ENCODE assay signal across 28 cellular contexts in the genomic region with DNA sequence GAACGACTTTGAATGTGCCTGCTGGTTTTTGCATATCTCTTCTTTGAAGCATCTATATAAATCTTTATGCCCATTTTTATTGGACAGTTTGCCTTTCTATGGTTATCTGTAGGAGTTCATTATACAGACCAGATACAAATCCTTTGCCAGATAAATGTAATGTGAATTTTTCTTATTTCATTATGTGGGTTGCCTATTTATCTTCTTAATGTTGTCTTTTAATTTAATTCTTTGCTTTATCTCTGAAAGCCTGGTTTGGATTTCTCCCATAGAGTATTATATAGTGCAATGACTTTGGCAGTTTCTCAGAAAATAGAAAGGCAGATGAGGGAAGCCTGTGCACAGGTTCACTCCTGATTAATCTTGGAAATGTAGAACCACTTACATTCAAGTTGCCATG.
"Had no signal": no experiment of that assay in that cellular context is flagged by ENCODE, and none has a peak within 500 bp of the region (broad histone marks: within the 10 kb centered on the region; RNA-seq: fewer than 3 reads in every experiment).

No MANE protein-coding gene starts in this region.

- H3K36me3 ChIP-seq: ovary, right lobe of liver, sigmoid colon, stomach, thoracic aorta, thyroid gland, tibial nerve, upper lobe of left lung, vagina had no signal

- H3K4me3 ChIP-seq: ovary, psoas muscle, right lobe of liver, sigmoid colon, stomach, thoracic aorta, thyroid gland, tibial nerve, upper lobe of left lung, vagina had no signal

- H3K36me3 Mint-ChIP-seq: naive thymus-derived CD8-positive, alpha-beta T cell; natural killer cell treated with Interleukin-12 subunit alpha and Interleukin-12 subunit beta and Interleukin-15 and Interleukin-18, amount 100 ng/mL, for 72 hours; stimulated activated effector memory CD8-positive, alpha-beta T cell treated with anti-CD3 and anti-CD28 coated beads, Interleukin-12 subunit alpha, Interleukin-12 subunit beta, amount 100 ng/mL, for 72 hours; stimulated activated naive B cell treated with anti-CD40 and anti-IgM and Interleukin-4, amounts not matched to agents 10 μg/mL and 1 μg/mL and 100 μg/mL, for 72 hours had no signal

- H3K9me3 ChIP-seq: ovary, psoas muscle, right lobe of liver, sigmoid colon, thoracic aorta, thyroid gland, tibial nerve, upper lobe of left lung, vagina had no signal

- H3K9ac ChIP-seq: parathyroid adenoma had no signal

- H3K4me1 Mint-ChIP-seq: naive thymus-derived CD8-positive, alpha-beta T cell; stimulated activated effector memory CD8-positive, alpha-beta T cell treated with anti-CD3 and anti-CD28 coated beads, Interleukin-12 subunit alpha, Interleukin-12 subunit beta, amount 100 ng/mL, for 72 hours; stimulated activated naive B cell treated with anti-CD40 and anti-IgM and Interleukin-4, amounts not matched to agents 10 μg/mL and 1 μg/mL and 100 μg/mL, for 72 hours had no signal

- H3K9me3 Mint-ChIP-seq: nephron progenitor cell; neural crest cell; stimulated activated naive B cell treated with anti-CD40 and anti-IgM and Interleukin-4, amounts not matched to agents 10 μg/mL and 1 μg/mL and 100 μg/mL, for 72 hours had no signal

- ATAC-seq: naive thymus-derived CD8-positive, alpha-beta T cell; natural killer cell treated with Interleukin-12 subunit alpha and Interleukin-12 subunit beta and Interleukin-15 and Interleukin-18, amount 100 ng/mL, for 72 hours; psoas muscle; right cardiac atrium; right lobe of liver; stimulated activated effector memory CD8-positive, alpha-beta T cell treated with anti-CD3 and anti-CD28 coated beads, Interleukin-12 subunit alpha, Interleukin-12 subunit beta, amount 100 ng/mL, for 72 hours; stimulated activated naive B cell treated with anti-CD40 and anti-IgM and Interleukin-4, amounts not matched to agents 10 μg/mL and 1 μg/mL and 100 μg/mL, for 72 hours had no signal

- H3K27me3 Mint-ChIP-seq: naive thymus-derived CD8-positive, alpha-beta T cell; natural killer cell treated with Interleukin-12 subunit alpha and Interleukin-12 subunit beta and Interleukin-15 and Interleukin-18, amount 100 ng/mL, for 72 hours; progenitor cell of endocrine pancreas; stimulated activated naive B cell treated with anti-CD40 and anti-IgM and Interleukin-4, amounts not matched to agents 10 μg/mL and 1 μg/mL and 100 μg/mL, for 72 hours; stimulated activated naive CD8-positive, alpha-beta T cell treated with anti-CD3 and anti-CD28 coated beads, Interleukin-15, Interleukin-2, amounts not matched to agents 100 ng/mL and 50 ng/mL, for 24 hours had no signal

- H3K27ac ChIP-seq: ovary, parathyroid adenoma, psoas muscle, right lobe of liver, sigmoid colon, stomach, thoracic aorta, thyroid gland, tibial nerve, upper lobe of left lung, vagina had no signal

- H3K27ac Mint-ChIP-seq: naive thymus-derived CD8-positive, alpha-beta T cell; natural killer cell treated with Interleukin-12 subunit alpha and Interleukin-12 subunit beta and Interleukin-15 and Interleukin-18, amount 100 ng/mL, for 72 hours; nephron progenitor cell; progenitor cell of endocrine pancreas; stimulated activated effector memory CD8-positive, alpha-beta T cell treated with anti-CD3 and anti-CD28 coated beads, Interleukin-12 subunit alpha, Interleukin-12 subunit beta, amount 100 ng/mL, for 72 hours; stimulated activated naive B cell treated with anti-CD40 and anti-IgM and Interleukin-4, amounts not matched to agents 10 μg/mL and 1 μg/mL and 100 μg/mL, for 72 hours; stimulated activated naive CD8-positive, alpha-beta T cell treated with anti-CD3 and anti-CD28 coated beads, Interleukin-15, Interleukin-2, amounts not matched to agents 100 ng/mL and 50 ng/mL, for 24 hours had no signal

- DNase-seq: naive thymus-derived CD8-positive, alpha-beta T cell; nephron progenitor cell; occipital lobe; ovary; posterior cingulate gyrus; psoas muscle; right cardiac atrium; right lobe of liver; sigmoid colon; small intestine; stimulated activated CD4-positive, alpha-beta T cell treated with anti-CD3 and anti-CD28 coated beads, Interleukin-15, amount 100 ng/mL, for 24 hours; stimulated activated CD4-positive, alpha-beta T cell treated with anti-CD3 and anti-CD28 coated beads, Interleukin-2, amount 100 ng/mL, for 24 hours; stimulated activated CD4-positive, alpha-beta T cell treated with anti-CD3 and anti-CD28 coated beads, Interleukin-2, amount 100 ng/mL, for 48 hours; stimulated activated CD4-positive, alpha-beta T cell treated with anti-CD3 and anti-CD28 coated beads, Interleukin-4, amount 100 ng/mL, for 24 hours; stimulated activated naive B cell treated with anti-CD40 and anti-IgM and Interleukin-4, amounts not matched to agents 10 μg/mL and 1 μg/mL and 100 μg/mL, for 72 hours; stimulated activated naive CD4-positive, alpha-beta T cell treated with Interleukin-2 at 50 U/mL for 16 hours; stomach; thyroid gland; upper lobe of left lung had no signal

- H3K27me3 ChIP-seq: ovary, right lobe of liver, sigmoid colon, stomach, thyroid gland, tibial nerve, upper lobe of left lung, vagina had no signal

- H3K4me3 Mint-ChIP-seq: naive thymus-derived CD8-positive, alpha-beta T cell; natural killer cell treated with Interleukin-12 subunit alpha and Interleukin-12 subunit beta and Interleukin-15 and Interleukin-18, amount 100 ng/mL, for 72 hours; nephron progenitor cell; neural crest cell; stimulated activated effector memory CD8-positive, alpha-beta T cell treated with anti-CD3 and anti-CD28 coated beads, Interleukin-12 subunit alpha, Interleukin-12 subunit beta, amount 100 ng/mL, for 72 hours; stimulated activated naive B cell treated with anti-CD40 and anti-IgM and Interleukin-4, amounts not matched to agents 10 μg/mL and 1 μg/mL and 100 μg/mL, for 72 hours; stimulated activated naive CD8-positive, alpha-beta T cell treated with anti-CD3 and anti-CD28 coated beads, Interleukin-15, Interleukin-2, amounts not matched to agents 100 ng/mL and 50 ng/mL, for 24 hours had no signal

- H3K79me2 ChIP-seq: parathyroid adenoma had no signal

- H3K4me1 ChIP-seq: parathyroid adenoma, psoas muscle, right lobe of liver, sigmoid colon, stomach, thyroid gland, tibial nerve, upper lobe of left lung, vagina had no signal

- H2AFZ ChIP-seq: parathyroid adenoma had no signal
